Comparison of ENCODE assay signal across 1 cellular context in the genomic region with DNA sequence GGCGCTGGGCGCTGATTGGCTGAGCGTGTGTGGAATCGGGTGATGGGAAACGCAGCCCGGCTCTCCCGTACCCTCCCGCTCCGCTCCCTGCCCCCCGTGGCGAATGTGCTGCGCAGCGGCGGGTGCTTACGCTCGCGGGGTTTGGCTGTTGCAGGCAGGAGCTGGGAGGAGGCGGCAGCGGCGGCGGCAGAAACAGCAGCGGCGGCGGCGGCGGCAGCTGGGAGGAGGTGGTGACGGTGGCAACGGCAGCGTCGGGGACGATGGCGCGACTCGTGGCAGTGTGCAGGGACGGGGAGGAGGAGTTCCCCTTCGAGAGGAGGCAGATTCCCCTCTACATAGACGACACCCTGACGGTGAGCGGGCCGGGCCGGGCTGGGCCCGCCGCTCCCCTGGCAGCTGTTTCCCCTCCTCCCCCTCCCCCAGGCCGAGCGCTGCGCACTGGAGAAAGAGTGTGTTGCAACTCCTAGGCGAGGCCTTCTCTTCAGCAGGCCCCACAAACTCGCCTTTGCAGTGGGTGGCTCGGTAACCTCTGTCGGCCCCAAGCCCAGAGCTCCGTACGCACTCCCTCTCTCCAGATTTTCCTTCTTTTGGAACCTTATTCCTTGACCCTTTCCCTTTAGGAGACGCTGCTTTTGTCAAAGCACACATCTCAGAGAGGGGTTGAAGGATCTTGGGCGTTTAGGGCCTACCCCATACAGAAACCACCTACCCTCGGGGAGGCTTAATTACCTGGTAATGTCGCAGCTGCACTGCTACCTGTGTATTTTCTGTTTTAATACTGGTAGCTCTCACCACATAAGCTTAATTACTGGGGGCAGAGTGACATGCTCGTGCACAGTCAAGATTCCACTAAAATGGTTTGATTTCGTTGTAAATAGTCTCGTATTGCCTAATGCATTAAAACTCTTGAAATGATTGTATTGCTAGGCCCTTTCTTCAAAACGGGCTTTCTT.
A peak's percentile ranks its signal among the peaks of the same experiment; 100 is the strongest.
TF ChIP-seq lines count a peak whose summit lies in the region.

No MANE protein-coding gene starts in this region.

TF ChIP-seq in HEK293, 187 proteins besides CTCF, POLR2A, EP300 and RAD21 (continued from another document and continues in another):
- TF ChIP-seq, protein P1, sequence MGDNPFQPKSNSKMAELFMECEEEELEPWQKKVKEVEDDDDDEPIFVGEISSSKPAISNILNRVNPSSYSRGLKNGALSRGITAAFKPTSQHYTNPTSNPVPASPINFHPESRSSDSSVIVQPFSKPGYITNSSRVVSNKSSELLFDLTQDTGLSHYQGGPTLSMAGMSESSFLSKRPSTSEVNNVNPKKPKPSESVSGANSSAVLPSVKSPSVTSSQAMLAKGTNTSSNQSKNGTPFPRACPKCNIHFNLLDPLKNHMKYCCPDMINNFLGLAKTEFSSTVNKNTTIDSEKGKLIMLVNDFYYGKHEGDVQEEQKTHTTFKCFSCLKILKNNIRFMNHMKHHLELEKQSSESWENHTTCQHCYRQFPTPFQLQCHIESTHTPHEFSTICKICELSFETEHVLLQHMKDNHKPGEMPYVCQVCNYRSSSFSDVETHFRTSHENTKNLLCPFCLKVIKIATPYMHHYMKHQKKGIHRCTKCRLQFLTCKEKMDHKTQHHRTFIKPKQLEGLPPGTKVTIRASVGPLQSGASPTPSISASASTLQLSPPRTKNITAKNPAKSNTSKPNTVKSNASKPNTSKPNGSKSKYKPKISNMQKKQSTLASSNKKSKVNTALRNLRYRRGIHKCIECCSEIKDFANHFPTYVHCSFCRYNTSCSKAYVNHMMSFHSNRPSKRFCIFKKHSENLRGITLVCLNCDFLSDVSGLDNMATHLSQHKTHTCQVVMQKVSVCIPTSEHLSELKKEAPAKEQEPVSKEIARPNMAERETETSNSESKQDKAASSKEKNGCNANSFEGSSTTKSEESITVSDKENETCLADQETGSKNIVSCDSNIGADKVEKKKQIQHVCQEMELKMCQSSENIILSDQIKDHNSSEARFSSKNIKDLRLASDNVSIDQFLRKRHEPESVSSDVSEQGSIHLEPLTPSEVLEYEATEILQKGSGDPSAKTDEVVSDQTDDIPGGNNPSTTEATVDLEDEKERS (tag by site-specific recombination; IDR thresholded peaks at IDR 0.05) = peak; percentile 6; the same call in 1 of the 2 replicates
- no peak for TF ChIP-seq ZNF114 (tag by site-specific recombination; IDR thresholded peaks at IDR 0.05)
- TF ChIP-seq ZBTB48 (tag by site-specific recombination; IDR thresholded peaks at IDR 0.05) = peak; percentile 56; the same call in 1 of the 2 replicates
- TF ChIP-seq ZNF701 (tag by site-specific recombination; IDR thresholded peaks at IDR 0.05) = no peak
- TF ChIP-seq, protein P2, sequence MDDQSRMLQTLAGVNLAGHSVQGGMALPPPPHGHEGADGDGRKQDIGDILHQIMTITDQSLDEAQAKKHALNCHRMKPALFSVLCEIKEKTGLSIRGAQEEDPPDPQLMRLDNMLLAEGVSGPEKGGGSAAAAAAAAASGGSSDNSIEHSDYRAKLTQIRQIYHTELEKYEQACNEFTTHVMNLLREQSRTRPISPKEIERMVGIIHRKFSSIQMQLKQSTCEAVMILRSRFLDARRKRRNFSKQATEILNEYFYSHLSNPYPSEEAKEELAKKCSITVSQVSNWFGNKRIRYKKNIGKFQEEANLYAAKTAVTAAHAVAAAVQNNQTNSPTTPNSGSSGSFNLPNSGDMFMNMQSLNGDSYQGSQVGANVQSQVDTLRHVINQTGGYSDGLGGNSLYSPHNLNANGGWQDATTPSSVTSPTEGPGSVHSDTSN (CRISPR knock-in tag; IDR thresholded peaks at IDR 0.05) = no peak
- peak; percentile 92 for TF ChIP-seq WT1 (tag by site-specific recombination; IDR thresholded peaks at IDR 0.05)
- 0 out of 2 replicates have a peak, but pooled peaks have one; percentile 42 for TF ChIP-seq ZNF792 (tag by site-specific recombination; IDR thresholded peaks at IDR 0.05)
- TF ChIP-seq ZNF174 (tag by site-specific recombination; IDR thresholded peaks at IDR 0.05) = no peak
- 0 out of 2 replicates have a peak, but pooled peaks have one; percentile 52 for TF ChIP-seq ZNF560 (tag by site-specific recombination; IDR thresholded peaks at IDR 0.05; ENCODE audit: borderline replicate concordance)
- peak; percentile 62 for TF ChIP-seq ZNF843 (tag by site-specific recombination; IDR thresholded peaks at IDR 0.05)
- TF ChIP-seq ZNF184 (tag by site-specific recombination; IDR thresholded peaks at IDR 0.05) = no peak
- no peak; the same call in 1 of the 2 replicates for TF ChIP-seq ZNF660 (tag by site-specific recombination; IDR thresholded peaks at IDR 0.05)
- peak; percentile 99 for TF ChIP-seq ZNF610 (tag by site-specific recombination; IDR thresholded peaks at IDR 0.05; ENCODE audit: borderline replicate concordance)
- TF ChIP-seq ZNF777 (tag by site-specific recombination; IDR thresholded peaks at IDR 0.05; ENCODE audit: borderline replicate concordance) = peak; percentile 91
- peak; percentile 44; the same call in 1 of the 2 replicates for TF ChIP-seq KLF9 (tag by site-specific recombination; IDR thresholded peaks at IDR 0.05; ENCODE audit: low read depth)
- no peak for TF ChIP-seq ZNF549 (tag by site-specific recombination; IDR thresholded peaks at IDR 0.05)
- no peak for TF ChIP-seq ZNF37A (tag by site-specific recombination; IDR thresholded peaks at IDR 0.05)
- peak; percentile 21; the same call in 1 of the 2 replicates for TF ChIP-seq ZNF121 (tag by site-specific recombination; IDR thresholded peaks at IDR 0.05)
- peak; percentile 96 for TF ChIP-seq ZNF501 (tag by site-specific recombination; IDR thresholded peaks at IDR 0.05)
- no peak for TF ChIP-seq ZNF433 (tag by site-specific recombination; IDR thresholded peaks at IDR 0.05; ENCODE audit: low read depth)
- peak; percentile 96 for TF ChIP-seq ZEB2 (tag by site-specific recombination; IDR thresholded peaks at IDR 0.05)
- TF ChIP-seq OVOL3 (tag by site-specific recombination; IDR thresholded peaks at IDR 0.05) = no peak
- no peak for TF ChIP-seq ZNF521 (tag by site-specific recombination; IDR thresholded peaks at IDR 0.05)
- TF ChIP-seq SP2 (tag by site-specific recombination; IDR thresholded peaks at IDR 0.05) = peak; percentile 63
- peak; percentile 60 for TF ChIP-seq SP3 (tag by site-specific recombination; IDR thresholded peaks at IDR 0.05)
- no peak for TF ChIP-seq HOXA7 (CRISPR knock-in tag; IDR thresholded peaks at IDR 0.05; ENCODE audit: borderline replicate concordance)
- peak; percentile 65 for TF ChIP-seq ZNF335 (tag by site-specific recombination; conservative IDR thresholded peaks at IDR 0.05)
- no peak for TF ChIP-seq SALL2 (tag by site-specific recombination; IDR thresholded peaks at IDR 0.05; ENCODE audit: borderline replicate concordance)
- no peak for TF ChIP-seq ZNF155 (tag by site-specific recombination; IDR thresholded peaks at IDR 0.05)
- TF ChIP-seq GLIS1 (tag by site-specific recombination; IDR thresholded peaks at IDR 0.05) = peak; percentile 78
- no peak for TF ChIP-seq ZNF214 (tag by site-specific recombination; IDR thresholded peaks at IDR 0.05; ENCODE audit: borderline replicate concordance)
- TF ChIP-seq, protein P3, sequence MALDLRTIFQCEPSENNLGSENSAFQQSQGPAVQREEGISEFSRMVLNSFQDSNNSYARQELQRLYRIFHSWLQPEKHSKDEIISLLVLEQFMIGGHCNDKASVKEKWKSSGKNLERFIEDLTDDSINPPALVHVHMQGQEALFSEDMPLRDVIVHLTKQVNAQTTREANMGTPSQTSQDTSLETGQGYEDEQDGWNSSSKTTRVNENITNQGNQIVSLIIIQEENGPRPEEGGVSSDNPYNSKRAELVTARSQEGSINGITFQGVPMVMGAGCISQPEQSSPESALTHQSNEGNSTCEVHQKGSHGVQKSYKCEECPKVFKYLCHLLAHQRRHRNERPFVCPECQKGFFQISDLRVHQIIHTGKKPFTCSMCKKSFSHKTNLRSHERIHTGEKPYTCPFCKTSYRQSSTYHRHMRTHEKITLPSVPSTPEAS (tag by site-specific recombination; IDR thresholded peaks at IDR 0.05) = peak; percentile 55
- TF ChIP-seq ZNF76 (tag by site-specific recombination; IDR thresholded peaks at IDR 0.05; ENCODE audit: borderline replicate concordance, low read depth) = peak; percentile 51
- TF ChIP-seq YY2 (tag by site-specific recombination; IDR thresholded peaks at IDR 0.05) = peak; percentile 38; the same call in 1 of the 2 replicates
- peak; percentile 43; the same call in 1 of the 2 replicates for TF ChIP-seq ZXDB (tag by site-specific recombination; IDR thresholded peaks at IDR 0.05)
- TF ChIP-seq BCL11B (tag by site-specific recombination; IDR thresholded peaks at IDR 0.05; ENCODE audit: low read depth) = no peak
- TF ChIP-seq, protein P4, sequence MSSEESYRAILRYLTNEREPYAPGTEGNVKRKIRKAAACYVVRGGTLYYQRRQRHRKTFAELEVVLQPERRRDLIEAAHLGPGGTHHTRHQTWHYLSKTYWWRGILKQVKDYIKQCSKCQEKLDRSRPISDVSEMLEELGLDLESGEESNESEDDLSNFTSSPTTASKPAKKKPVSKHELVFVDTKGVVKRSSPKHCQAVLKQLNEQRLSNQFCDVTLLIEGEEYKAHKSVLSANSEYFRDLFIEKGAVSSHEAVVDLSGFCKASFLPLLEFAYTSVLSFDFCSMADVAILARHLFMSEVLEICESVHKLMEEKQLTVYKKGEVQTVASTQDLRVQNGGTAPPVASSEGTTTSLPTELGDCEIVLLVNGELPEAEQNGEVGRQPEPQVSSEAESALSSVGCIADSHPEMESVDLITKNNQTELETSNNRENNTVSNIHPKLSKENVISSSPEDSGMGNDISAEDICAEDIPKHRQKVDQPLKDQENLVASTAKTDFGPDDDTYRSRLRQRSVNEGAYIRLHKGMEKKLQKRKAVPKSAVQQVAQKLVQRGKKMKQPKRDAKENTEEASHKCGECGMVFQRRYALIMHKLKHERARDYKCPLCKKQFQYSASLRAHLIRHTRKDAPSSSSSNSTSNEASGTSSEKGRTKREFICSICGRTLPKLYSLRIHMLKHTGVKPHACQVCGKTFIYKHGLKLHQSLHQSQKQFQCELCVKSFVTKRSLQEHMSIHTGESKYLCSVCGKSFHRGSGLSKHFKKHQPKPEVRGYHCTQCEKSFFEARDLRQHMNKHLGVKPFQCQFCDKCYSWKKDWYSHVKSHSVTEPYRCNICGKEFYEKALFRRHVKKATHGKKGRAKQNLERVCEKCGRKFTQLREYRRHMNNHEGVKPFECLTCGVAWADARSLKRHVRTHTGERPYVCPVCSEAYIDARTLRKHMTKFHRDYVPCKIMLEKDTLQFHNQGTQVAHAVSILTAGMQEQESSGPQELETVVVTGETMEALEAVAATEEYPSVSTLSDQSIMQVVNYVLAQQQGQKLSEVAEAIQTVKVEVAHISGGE (tag by site-specific recombination; conservative IDR thresholded peaks at IDR 0.05; ENCODE audit: low read depth) = peak; percentile 52; the same call in 1 of the 2 replicates
- peak; percentile 19; the same call in 1 of the 2 replicates for TF ChIP-seq ZNF146 (tag by site-specific recombination; IDR thresholded peaks at IDR 0.05)
- peak; percentile 88 for TF ChIP-seq IKZF3 (tag by site-specific recombination; IDR thresholded peaks at IDR 0.05)
- TF ChIP-seq ZNF677 (tag by site-specific recombination; IDR thresholded peaks at IDR 0.05) = no peak
- TF ChIP-seq, protein P5, sequence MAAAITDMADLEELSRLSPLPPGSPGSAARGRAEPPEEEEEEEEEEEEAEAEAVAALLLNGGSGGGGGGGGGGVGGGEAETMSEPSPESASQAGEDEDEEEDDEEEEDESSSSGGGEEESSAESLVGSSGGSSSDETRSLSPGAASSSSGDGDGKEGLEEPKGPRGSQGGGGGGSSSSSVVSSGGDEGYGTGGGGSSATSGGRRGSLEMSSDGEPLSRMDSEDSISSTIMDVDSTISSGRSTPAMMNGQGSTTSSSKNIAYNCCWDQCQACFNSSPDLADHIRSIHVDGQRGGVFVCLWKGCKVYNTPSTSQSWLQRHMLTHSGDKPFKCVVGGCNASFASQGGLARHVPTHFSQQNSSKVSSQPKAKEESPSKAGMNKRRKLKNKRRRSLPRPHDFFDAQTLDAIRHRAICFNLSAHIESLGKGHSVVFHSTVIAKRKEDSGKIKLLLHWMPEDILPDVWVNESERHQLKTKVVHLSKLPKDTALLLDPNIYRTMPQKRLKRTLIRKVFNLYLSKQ (tag by site-specific recombination; IDR thresholded peaks at IDR 0.05; ENCODE audit: borderline replicate concordance) = no peak
- TF ChIP-seq ZNF785 (tag by site-specific recombination; IDR thresholded peaks at IDR 0.05) = peak; percentile 80
- TF ChIP-seq PRDM1 (tag by site-specific recombination; IDR thresholded peaks at IDR 0.05) = 0 out of 2 replicates have a peak, but pooled peaks have one; percentile 18
- no peak for TF ChIP-seq GLI2 (tag by site-specific recombination; IDR thresholded peaks at IDR 0.05; ENCODE audit: borderline replicate concordance, low read depth)
- TF ChIP-seq ZNF311 (tag by site-specific recombination; IDR thresholded peaks at IDR 0.05; ENCODE audit: borderline replicate concordance) = no peak
- TF ChIP-seq ZNF629 (tag by site-specific recombination; IDR thresholded peaks at IDR 0.05) = peak; percentile 66
- TF ChIP-seq, protein P6, sequence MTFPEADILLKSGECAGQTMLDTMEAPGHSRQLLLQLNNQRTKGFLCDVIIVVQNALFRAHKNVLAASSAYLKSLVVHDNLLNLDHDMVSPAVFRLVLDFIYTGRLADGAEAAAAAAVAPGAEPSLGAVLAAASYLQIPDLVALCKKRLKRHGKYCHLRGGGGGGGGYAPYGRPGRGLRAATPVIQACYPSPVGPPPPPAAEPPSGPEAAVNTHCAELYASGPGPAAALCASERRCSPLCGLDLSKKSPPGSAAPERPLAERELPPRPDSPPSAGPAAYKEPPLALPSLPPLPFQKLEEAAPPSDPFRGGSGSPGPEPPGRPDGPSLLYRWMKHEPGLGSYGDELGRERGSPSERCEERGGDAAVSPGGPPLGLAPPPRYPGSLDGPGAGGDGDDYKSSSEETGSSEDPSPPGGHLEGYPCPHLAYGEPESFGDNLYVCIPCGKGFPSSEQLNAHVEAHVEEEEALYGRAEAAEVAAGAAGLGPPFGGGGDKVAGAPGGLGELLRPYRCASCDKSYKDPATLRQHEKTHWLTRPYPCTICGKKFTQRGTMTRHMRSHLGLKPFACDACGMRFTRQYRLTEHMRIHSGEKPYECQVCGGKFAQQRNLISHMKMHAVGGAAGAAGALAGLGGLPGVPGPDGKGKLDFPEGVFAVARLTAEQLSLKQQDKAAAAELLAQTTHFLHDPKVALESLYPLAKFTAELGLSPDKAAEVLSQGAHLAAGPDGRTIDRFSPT (tag by site-specific recombination; IDR thresholded peaks at IDR 0.05) = peak; percentile 97
- TF ChIP-seq GLI4 (tag by site-specific recombination; IDR thresholded peaks at IDR 0.05) = peak; percentile 89
- TF ChIP-seq ZBTB1 (tag by site-specific recombination; IDR thresholded peaks at IDR 0.05) = no peak
- no peak for TF ChIP-seq ZNF664 (tag by site-specific recombination; IDR thresholded peaks at IDR 0.05)
- peak; percentile 49; the same call in 1 of the 2 replicates for TF ChIP-seq ZFHX2 (tag by site-specific recombination; conservative IDR thresholded peaks at IDR 0.05)
- TF ChIP-seq KLF7 (tag by site-specific recombination; IDR thresholded peaks at IDR 0.05; ENCODE audit: borderline replicate concordance) = 0 out of 2 replicates have a peak, but pooled peaks have one; percentile 38
- TF ChIP-seq ZNF548 (tag by site-specific recombination; IDR thresholded peaks at IDR 0.05) = no peak
